ENCODE assay signal across 2 cellular contexts in genomic region chr9:130779153-130779855, GRCh38.
TF ChIP-seq lines count a peak whose summit lies in the region.

No MANE protein-coding gene starts in this region.

TF ChIP-seq in IMR-90, 13 proteins besides CTCF, POLR2A, EP300 and RAD21:
- TF ChIP-seq MXI1 (IDR thresholded peaks at IDR 0.05; ENCODE audit: borderline replicate concordance, low read depth, low read length) (0 out of 2 replicates have a peak, but pooled peaks have one; percentile 36), ELK1 (IDR thresholded peaks at IDR 0.05; ENCODE audit: borderline replicate concordance, low read depth, low read length) (no peak), CEBPB (IDR thresholded peaks at IDR 0.05; ENCODE audit: low read depth, low read length) (no peak), FOS (IDR thresholded peaks at IDR 0.05; ENCODE audit: low read depth, low read length) (peak; percentile 44; the same call in 1 of the 2 replicates), NFE2L2 (IDR thresholded peaks at IDR 0.05; ENCODE audit: low read depth, low read length) (no peak), USF2 (IDR thresholded peaks at IDR 0.05; ENCODE audit: low read depth, low read length) (no peak), CHD1 (IDR thresholded peaks at IDR 0.05; ENCODE audit: low read depth, low read length) (no peak), RCOR1 (IDR thresholded peaks at IDR 0.05; ENCODE audit: insufficient replicate concordance, low read length) (no peak), RFX5 (IDR thresholded peaks at IDR 0.05; ENCODE audit: low read depth, low read length) (no peak), MAFK (IDR thresholded peaks at IDR 0.05; ENCODE audit: low read depth, low read length) (no peak), SMC3 (IDR thresholded peaks at IDR 0.05; ENCODE audit: low read depth, low read length) (no peak), BHLHE40 (IDR thresholded peaks at IDR 0.05; ENCODE audit: low read depth, low read length) (peak; percentile 33; the same call in 1 of the 2 replicates), MAZ (IDR thresholded peaks at IDR 0.05; ENCODE audit: borderline replicate concordance, low read depth, low read length) (peak; percentile 46; the same call in 1 of the 2 replicates)

TF ChIP-seq in K562, 482 proteins besides CTCF, POLR2A, EP300 and RAD21:
- TF ChIP-seq, protein P1, sequence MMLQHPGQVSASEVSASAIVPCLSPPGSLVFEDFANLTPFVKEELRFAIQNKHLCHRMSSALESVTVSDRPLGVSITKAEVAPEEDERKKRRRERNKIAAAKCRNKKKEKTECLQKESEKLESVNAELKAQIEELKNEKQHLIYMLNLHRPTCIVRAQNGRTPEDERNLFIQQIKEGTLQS (IDR thresholded peaks at IDR 0.05) = no peak
- TF ChIP-seq, protein P1 (CRISPR knock-in tag; conservative IDR thresholded peaks at IDR 0.05) = 0 out of 2 replicates have a peak, but pooled peaks have one; percentile 22
- TF ChIP-seq ZBTB17 (CRISPR knock-in tag; IDR thresholded peaks at IDR 0.05) = no peak
